ENCODE assay signal across 28 cellular contexts in the genomic region with DNA sequence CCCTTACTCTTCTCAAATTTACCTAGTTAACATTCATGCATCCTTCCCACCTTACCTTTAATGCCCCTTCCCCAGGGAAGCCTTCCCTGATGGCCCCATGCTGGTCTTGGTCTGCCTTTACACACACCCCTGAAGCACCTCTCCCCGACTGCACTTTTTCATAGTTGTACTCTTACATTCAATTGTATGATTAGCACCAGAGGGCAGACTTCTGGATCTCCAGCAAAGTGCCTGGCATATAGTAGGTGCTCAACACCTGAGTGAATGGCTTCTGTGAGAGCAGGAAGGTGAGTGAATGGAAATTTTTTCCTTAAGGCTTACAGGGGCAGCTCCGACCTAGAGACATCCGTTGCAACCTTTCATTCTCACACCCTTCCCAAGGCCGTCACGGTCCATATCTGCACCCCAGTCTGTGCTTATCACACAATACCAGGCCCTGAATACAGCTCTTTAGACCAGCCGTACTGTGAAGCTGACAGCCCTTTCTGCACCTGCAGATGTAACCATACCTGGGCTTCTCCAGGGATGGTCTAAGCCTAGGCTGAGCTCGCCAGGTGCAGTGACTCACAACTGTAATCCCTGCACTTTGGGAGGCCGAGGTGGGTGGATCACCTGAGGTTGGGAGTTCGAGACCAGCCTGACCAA. TPM values are rescaled to one million over a fixed set of nuclear protein-coding genes. Genes with fewer than 3 reads are reported as not detected.
"Had no signal": no experiment of that assay in that cellular context is flagged by ENCODE, and none has a peak within 500 bp of the region (broad histone marks: within the 10 kb centered on the region; RNA-seq: fewer than 3 reads in every experiment).

No MANE protein-coding gene starts in this region.

- H3K4me3 Mint-ChIP-seq: activated naive CD8-positive, alpha-beta T cell; activated T-cell treated with anti-CD3 and anti-CD28 coated beads, Interleukin-2, amount 50 U/mL, for 4 hours; stimulated activated naive B cell treated with anti-CD40 and anti-IgM and Interleukin-4, amounts not matched to agents 10 μg/mL and 1 μg/mL and 100 μg/mL, for 72 hours had no signal

- H3K9me3 ChIP-seq: breast epithelium, colonic mucosa, lower lobe of right lung, right lobe of liver, testis, vagina had no signal

- ATAC-seq: activated T-cell treated with anti-CD3 and anti-CD28 coated beads, Interleukin-2, amount 50 U/mL, for 4 hours; foreskin keratinocyte; left lobe of liver; lower lobe of right lung; right lobe of liver; stimulated activated naive B cell treated with anti-CD40 and anti-IgM and Interleukin-4, amounts not matched to agents 10 μg/mL and 1 μg/mL and 100 μg/mL, for 72 hours had no signal

- H3K27ac Mint-ChIP-seq: activated naive CD8-positive, alpha-beta T cell; activated T-helper 2 cell treated with anti-CD3 and anti-CD28 coated beads, Interferon-gamma antibody, Interleukin-2, Interleukin-4, amounts not matched to agents 10 μg/mL and 5 μg/mL and 100 μg/mL, durations not matched to agents 14 hours and 24 hours and 36 hours; stimulated activated naive B cell treated with anti-CD40 and anti-IgM and Interleukin-4, amounts not matched to agents 10 μg/mL and 1 μg/mL and 100 μg/mL, for 72 hours had no signal

- H3K27me3 Mint-ChIP-seq: activated naive CD8-positive, alpha-beta T cell; naive B cell; stimulated activated naive B cell treated with anti-CD40 and anti-IgM and Interleukin-4, amounts not matched to agents 10 μg/mL and 1 μg/mL and 100 μg/mL, for 72 hours had no signal

- H3K9me3 Mint-ChIP-seq: activated T-cell treated with anti-CD3 and anti-CD28 coated beads, Interleukin-2, amount 50 U/mL, for 4 hours had no signal

- H3K27me3 ChIP-seq: breast epithelium, colonic mucosa, dorsolateral prefrontal cortex, foreskin keratinocyte, right lobe of liver, testis, vagina had no signal

- DNase-seq: activated CD4-positive, CD25-positive, alpha-beta regulatory T cell treated with anti-CD3 and anti-CD28 coated beads, Interleukin-2, amount 50 U/mL, for 72 hours; activated CD8-positive, alpha-beta memory T cell treated with anti-CD3 and anti-CD28 coated beads, Interleukin-2, amount 50 U/mL, for 4 hours; activated naive CD4-positive, alpha-beta T cell; activated T-cell treated with anti-CD3 and anti-CD28 coated beads, Interleukin-2, amount 50 U/mL, for 4 hours; amniotic stem cell; colonic mucosa; dorsolateral prefrontal cortex; foreskin keratinocyte; lower lobe of right lung; naive B cell; posterior cingulate gyrus; stimulated activated CD4-positive, alpha-beta T cell treated with anti-CD3 and anti-CD28 coated beads, Interleukin-15, amount 100 ng/mL, for 24 hours; stimulated activated naive B cell treated with anti-CD40 and anti-IgM and Interleukin-4, amounts not matched to agents 10 μg/mL and 1 μg/mL and 100 μg/mL, for 72 hours; T-helper 1 cell; T1000; testis; trophoblast cell had no signal

- H3K36me3 ChIP-seq: breast epithelium, colonic mucosa, right lobe of liver, vagina had no signal

- H3K4me1 ChIP-seq: foreskin keratinocyte had no signal

- H3K27ac ChIP-seq: breast epithelium, colonic mucosa, foreskin keratinocyte, lower lobe of right lung, right lobe of liver, skin epidermis, testis, vagina, VCaP had no signal

- H3K4me3 ChIP-seq: breast epithelium, colonic mucosa, dorsolateral prefrontal cortex, lower lobe of right lung, right lobe of liver, skin epidermis, testis, vagina had no signal

RNA-seq across cellular contexts. Expression of a gene that starts 15.2 kb away (rescaled TPM):
- total RNA-seq: activated T-cell treated with anti-CD3 and anti-CD28 coated beads, Interleukin-2, amount 50 U/mL, for 4 hours; activated T-helper 2 cell treated with anti-CD3 and anti-CD28 coated beads, Interferon-gamma antibody, Interleukin-2, Interleukin-4, amounts not matched to agents 10 μg/mL and 5 μg/mL and 100 μg/mL, durations not matched to agents 14 hours and 24 hours and 36 hours; fibroblast of lung; foreskin keratinocyte; glomerular endothelial cell; kidney epithelial cell had no signal
- polyA plus RNA-seq: fibroblast of lung had no signal
